1 cellular context compared by ENCODE assay signal in the genomic region with DNA sequence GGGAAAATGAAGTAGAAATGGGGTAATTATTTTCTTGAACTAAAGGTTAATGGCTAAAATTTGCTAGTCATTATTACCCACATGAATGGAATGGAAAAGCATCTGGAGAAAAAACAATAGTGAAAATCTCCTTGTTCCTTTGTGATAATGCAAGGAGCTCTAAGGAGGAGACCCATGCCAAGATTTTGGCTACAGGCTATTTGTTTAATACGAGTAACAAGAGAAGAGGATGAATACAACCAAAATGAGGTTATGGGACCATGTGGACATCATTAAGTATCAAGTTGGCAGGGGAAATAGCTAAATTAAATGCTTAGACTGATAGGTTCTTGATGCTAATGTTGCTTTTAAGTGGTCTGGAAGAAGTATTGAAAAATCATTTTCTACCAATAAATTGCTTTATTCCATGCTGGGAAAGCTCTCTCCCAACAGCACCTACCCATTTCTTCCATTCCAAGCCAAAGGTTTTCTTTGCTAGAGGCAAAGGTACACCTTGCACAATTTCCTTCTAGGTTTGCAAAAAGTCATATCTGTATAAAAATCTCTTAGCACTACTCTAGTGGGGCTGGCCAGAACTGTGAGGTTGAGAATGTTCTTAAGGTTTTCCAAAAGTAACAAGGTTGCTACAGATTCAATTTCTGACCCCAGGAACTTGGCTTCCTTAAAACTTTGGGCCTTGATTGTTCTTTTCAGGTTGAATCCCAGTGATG.
TF ChIP-seq lines count a peak whose summit lies in the region.

No MANE protein-coding gene starts in this region.

TF ChIP-seq in GM23338, 12 proteins besides CTCF, POLR2A, EP300 and RAD21 (continued from another document):
- TF ChIP-seq, protein P1, sequence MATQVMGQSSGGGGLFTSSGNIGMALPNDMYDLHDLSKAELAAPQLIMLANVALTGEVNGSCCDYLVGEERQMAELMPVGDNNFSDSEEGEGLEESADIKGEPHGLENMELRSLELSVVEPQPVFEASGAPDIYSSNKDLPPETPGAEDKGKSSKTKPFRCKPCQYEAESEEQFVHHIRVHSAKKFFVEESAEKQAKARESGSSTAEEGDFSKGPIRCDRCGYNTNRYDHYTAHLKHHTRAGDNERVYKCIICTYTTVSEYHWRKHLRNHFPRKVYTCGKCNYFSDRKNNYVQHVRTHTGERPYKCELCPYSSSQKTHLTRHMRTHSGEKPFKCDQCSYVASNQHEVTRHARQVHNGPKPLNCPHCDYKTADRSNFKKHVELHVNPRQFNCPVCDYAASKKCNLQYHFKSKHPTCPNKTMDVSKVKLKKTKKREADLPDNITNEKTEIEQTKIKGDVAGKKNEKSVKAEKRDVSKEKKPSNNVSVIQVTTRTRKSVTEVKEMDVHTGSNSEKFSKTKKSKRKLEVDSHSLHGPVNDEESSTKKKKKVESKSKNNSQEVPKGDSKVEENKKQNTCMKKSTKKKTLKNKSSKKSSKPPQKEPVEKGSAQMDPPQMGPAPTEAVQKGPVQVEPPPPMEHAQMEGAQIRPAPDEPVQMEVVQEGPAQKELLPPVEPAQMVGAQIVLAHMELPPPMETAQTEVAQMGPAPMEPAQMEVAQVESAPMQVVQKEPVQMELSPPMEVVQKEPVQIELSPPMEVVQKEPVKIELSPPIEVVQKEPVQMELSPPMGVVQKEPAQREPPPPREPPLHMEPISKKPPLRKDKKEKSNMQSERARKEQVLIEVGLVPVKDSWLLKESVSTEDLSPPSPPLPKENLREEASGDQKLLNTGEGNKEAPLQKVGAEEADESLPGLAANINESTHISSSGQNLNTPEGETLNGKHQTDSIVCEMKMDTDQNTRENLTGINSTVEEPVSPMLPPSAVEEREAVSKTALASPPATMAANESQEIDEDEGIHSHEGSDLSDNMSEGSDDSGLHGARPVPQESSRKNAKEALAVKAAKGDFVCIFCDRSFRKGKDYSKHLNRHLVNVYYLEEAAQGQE (IDR thresholded peaks at IDR 0.05; ENCODE audit: unreplicated experiment): no peak
- TF ChIP-seq ZNF331 (CRISPR knock-in tag; IDR thresholded peaks at IDR 0.05; ENCODE audit: low read depth) (no peak), CREB1 (CRISPR knock-in tag; IDR thresholded peaks at IDR 0.05; ENCODE audit: low read depth) (no peak), POLR2AphosphoS5 (IDR thresholded peaks at IDR 0.05; ENCODE audit: low read depth) (no peak), ZNF114 (CRISPR knock-in tag; IDR thresholded peaks at IDR 0.05) (no peak), NANOG (IDR thresholded peaks at IDR 0.05; ENCODE audit: borderline replicate concordance) (no peak), STAT1 (IDR thresholded peaks at IDR 0.05; ENCODE audit: unreplicated experiment) (no peak), EZH2 (IDR thresholded peaks at IDR 0.05; ENCODE audit: low read depth, unreplicated experiment) (no peak), EZH2phosphoT487 (IDR thresholded peaks at IDR 0.05; ENCODE audit: unreplicated experiment) (no peak)
- TF ChIP-seq, protein P2, sequence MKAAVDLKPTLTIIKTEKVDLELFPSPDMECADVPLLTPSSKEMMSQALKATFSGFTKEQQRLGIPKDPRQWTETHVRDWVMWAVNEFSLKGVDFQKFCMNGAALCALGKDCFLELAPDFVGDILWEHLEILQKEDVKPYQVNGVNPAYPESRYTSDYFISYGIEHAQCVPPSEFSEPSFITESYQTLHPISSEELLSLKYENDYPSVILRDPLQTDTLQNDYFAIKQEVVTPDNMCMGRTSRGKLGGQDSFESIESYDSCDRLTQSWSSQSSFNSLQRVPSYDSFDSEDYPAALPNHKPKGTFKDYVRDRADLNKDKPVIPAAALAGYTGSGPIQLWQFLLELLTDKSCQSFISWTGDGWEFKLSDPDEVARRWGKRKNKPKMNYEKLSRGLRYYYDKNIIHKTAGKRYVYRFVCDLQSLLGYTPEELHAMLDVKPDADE (IDR thresholded peaks at IDR 0.05): no peak
- TF ChIP-seq, protein P3, sequence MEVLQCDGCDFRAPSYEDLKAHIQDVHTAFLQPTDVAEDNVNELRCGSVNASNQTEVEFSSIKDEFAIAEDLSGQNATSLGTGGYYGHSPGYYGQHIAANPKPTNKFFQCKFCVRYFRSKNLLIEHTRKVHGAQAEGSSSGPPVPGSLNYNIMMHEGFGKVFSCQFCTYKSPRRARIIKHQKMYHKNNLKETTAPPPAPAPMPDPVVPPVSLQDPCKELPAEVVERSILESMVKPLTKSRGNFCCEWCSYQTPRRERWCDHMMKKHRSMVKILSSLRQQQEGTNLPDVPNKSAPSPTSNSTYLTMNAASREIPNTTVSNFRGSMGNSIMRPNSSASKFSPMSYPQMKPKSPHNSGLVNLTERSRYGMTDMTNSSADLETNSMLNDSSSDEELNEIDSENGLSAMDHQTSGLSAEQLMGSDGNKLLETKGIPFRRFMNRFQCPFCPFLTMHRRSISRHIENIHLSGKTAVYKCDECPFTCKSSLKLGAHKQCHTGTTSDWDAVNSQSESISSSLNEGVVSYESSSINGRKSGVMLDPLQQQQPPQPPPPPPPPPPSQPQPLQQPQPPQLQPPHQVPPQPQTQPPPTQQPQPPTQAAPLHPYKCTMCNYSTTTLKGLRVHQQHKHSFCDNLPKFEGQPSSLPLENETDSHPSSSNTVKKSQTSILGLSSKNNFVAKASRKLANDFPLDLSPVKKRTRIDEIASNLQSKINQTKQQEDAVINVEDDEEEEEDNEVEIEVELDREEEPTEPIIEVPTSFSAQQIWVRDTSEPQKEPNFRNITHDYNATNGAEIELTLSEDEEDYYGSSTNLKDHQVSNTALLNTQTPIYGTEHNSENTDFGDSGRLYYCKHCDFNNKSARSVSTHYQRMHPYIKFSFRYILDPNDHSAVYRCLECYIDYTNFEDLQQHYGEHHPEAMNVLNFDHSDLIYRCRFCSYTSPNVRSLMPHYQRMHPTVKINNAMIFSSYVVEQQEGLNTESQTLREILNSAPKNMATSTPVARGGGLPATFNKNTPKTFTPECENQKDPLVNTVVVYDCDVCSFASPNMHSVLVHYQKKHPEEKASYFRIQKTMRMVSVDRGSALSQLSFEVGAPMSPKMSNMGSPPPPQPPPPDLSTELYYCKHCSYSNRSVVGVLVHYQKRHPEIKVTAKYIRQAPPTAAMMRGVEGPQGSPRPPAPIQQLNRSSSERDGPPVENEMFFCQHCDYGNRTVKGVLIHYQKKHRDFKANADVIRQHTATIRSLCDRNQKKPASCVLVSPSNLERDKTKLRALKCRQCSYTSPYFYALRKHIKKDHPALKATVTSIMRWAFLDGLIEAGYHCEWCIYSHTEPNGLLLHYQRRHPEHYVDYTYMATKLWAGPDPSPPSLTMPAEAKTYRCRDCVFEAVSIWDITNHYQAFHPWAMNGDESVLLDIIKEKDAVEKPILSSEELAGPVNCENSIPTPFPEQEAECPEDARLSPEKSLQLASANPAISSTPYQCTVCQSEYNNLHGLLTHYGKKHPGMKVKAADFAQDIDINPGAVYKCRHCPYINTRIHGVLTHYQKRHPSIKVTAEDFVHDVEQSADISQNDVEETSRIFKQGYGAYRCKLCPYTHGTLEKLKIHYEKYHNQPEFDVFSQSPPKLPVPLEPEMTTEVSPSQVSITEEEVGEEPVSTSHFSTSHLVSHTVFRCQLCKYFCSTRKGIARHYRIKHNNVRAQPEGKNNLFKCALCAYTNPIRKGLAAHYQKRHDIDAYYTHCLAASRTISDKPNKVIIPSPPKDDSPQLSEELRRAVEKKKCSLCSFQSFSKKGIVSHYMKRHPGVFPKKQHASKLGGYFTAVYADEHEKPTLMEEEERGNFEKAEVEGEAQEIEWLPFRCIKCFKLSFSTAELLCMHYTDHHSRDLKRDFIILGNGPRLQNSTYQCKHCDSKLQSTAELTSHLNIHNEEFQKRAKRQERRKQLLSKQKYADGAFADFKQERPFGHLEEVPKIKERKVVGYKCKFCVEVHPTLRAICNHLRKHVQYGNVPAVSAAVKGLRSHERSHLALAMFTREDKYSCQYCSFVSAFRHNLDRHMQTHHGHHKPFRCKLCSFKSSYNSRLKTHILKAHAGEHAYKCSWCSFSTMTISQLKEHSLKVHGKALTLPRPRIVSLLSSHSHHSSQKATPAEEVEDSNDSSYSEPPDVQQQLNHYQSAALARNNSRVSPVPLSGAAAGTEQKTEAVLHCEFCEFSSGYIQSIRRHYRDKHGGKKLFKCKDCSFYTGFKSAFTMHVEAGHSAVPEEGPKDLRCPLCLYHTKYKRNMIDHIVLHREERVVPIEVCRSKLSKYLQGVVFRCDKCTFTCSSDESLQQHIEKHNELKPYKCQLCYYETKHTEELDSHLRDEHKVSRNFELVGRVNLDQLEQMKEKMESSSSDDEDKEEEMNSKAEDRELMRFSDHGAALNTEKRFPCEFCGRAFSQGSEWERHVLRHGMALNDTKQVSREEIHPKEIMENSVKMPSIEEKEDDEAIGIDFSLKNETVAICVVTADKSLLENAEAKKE (CRISPR knock-in tag; IDR thresholded peaks at IDR 0.05): no peak
